28 cellular contexts compared by ENCODE assay signal in the genomic region with DNA sequence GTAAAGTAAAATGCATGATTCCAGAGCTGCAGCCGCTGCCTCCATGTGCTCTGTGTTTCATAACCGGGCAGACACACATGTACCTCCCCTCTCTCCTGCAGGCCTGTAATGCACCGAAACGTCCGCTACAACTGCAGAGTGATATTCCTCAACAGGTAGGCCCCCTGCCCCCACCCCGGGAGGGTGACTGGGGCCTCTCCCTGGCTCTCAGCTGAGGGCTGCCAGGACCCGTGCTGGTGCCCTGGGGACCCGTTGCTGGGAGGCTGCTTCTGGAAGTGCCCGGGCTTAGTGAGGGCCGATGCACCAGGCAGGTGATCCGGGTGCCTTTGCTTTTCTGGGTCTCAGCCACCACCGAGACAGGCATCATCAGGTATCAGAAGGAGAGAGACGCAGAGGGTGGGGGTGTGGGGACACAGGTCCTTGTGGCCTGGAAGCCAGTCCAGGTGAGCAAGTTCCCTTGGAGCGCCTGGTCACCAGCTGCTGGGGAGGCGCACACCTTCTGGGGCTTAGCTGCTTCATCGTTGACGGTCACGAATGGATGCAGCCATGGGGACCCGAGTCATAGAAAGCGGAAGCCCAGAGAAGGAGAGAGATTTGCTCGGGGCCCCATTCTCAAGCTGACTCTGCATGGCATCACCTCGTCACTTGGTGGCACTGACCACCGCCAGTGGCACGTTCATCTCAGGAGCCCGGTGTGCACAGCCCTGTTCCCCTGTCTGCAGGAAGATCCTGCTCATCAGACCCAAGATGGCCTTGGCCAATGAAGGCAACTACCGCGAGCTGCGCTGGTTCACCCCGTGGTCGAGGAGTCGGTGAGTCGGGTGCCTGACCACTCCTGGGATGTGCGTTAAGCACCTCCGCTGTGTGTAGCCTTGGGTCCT. TPM values are rescaled to one million over a fixed set of nuclear protein-coding genes. Genes with fewer than 3 reads are reported as not detected.
A peak's percentile ranks its signal among the peaks of the same experiment; 100 is the strongest.
DNase-seq lines count a peak whose midpoint lies in the region; ATAC-seq, FAIRE-seq and TF ChIP-seq lines count a peak whose summit lies in the region.
"Had no signal": no experiment of that assay in that cellular context is flagged by ENCODE, and none has a peak within 500 bp of the region (broad histone marks: within the 10 kb centered on the region; RNA-seq: fewer than 3 reads in every experiment).

No MANE protein-coding gene starts in this region.

- in situ Hi-C loops in IMR-90 (cut with MboI; ENCODE audit: low sequenced_read_pairs): no loop called here

- dilution Hi-C loops in IMR-90 (cut with HindIII; ENCODE audit: low sequenced_read_pairs, unreplicated experiment): no loop called here

- H3K9me3 ChIP-seq in IMR-90 (ENCODE audit: control insufficient read depth, insufficient read depth, low read length): no peaks in the 10 kb centered on the region
- no peaks in the 10 kb centered on the region for H3K9me3 ChIP-seq in kidney (ENCODE audit: control insufficient read depth in 1 of 2, low read length in 2 of 2)
- H3K9me3 ChIP-seq in sigmoid colon: no peaks in the 10 kb centered on the region
- H3K9me3 ChIP-seq: SK-N-SH had no signal

- H3K79me1 ChIP-seq in IMR-90 (ENCODE audit: low read depth in 1 of 2, low read length in 2 of 2): peaks cover 1 to 4% of the 10 kb centered on the region in 2 experiments; a peak in 2 of 4 replicates

- ATAC-seq in IMR-90 (ENCODE audit: low read depth) (no peak), GM21723 (IDR thresholded peaks at IDR 0.05; ENCODE audit: unreplicated experiment) (no peak)

- TF ChIP-seq CTCF in IMR-90 (conservative IDR thresholded peaks at IDR 0.05; ENCODE audit: low read depth, low read length) (no peak), kidney (IDR thresholded peaks at IDR 0.05; ENCODE audit: borderline replicate concordance, extremely low read depth, insufficient read depth) (no peak), sigmoid colon (IDR thresholded peaks at IDR 0.05) (no peak)

- TF ChIP-seq POLR2A in IMR-90 (IDR thresholded peaks at IDR 0.05; ENCODE audit: low read depth, low read length): no peak
- TF ChIP-seq POLR2A in sigmoid colon (IDR thresholded peaks at IDR 0.05): no peak

- no peaks in the 10 kb centered on the region for H3K4me1 ChIP-seq in IMR-90 (ENCODE audit: control insufficient read depth, insufficient read depth, low read length)
- H3K4me1 ChIP-seq in kidney (ENCODE audit: control insufficient read depth in 1 of 2, insufficient read depth in 1 of 2, low read depth in 1 of 2, low read length in 2 of 2): no peaks in the 10 kb centered on the region
- H3K4me1 ChIP-seq in sigmoid colon: no peaks in the 10 kb centered on the region

- H3K4me3 ChIP-seq in IMR-90 (ENCODE audit: insufficient read depth, low read depth, low read length) (no peak overlapping the region), kidney (ENCODE audit: low read length in 2 of 2) (no peak overlapping the region), sigmoid colon (no peak overlapping the region)
- H3K4me3 ChIP-seq: BLaER1 had no signal

- H3K9ac ChIP-seq in IMR-90 (ENCODE audit: low read depth, low read length): no peak overlapping the region
- H3K9ac ChIP-seq in kidney (ENCODE audit: low read length in 2 of 2): no peak overlapping the region
- H3K9ac ChIP-seq: BLaER1, SK-N-SH had no signal

- H3K23ac ChIP-seq in IMR-90 (ENCODE audit: low read depth, low read length): no peak overlapping the region

- BruUV-seq in IMR-90 (replicated peaks; lab: Mats Ljungman, UMichigan): no TSS peak

- no peak overlapping the region for H2BK20ac ChIP-seq in IMR-90 (ENCODE audit: low read depth, low read length)

- H2BK5ac ChIP-seq in IMR-90 (ENCODE audit: low read depth, low read length, poor library complexity, severe bottlenecking): no peak overlapping the region

- H2AFZ ChIP-seq in IMR-90 (replicated peaks; ENCODE audit: low read length, poor library complexity): no peak overlapping the region

- H3K9me1 ChIP-seq in IMR-90 (ENCODE audit: insufficient read depth, low read length): no peaks in the 10 kb centered on the region

- intact Hi-C loops in IMR-90 (cut with micrococcal nuclease) (no loop called here), kidney (cut with DNase I) (no loop called here), sigmoid colon (cut with DNase I) (no loop called here)

- H2BK120ac ChIP-seq in IMR-90 (ENCODE audit: low read depth, low read length): no peak overlapping the region

- no peak overlapping the region for H4K91ac ChIP-seq in IMR-90 (ENCODE audit: insufficient read depth, low read depth, low read length)

- CTCF ChIA-PET in activated naive CD4-positive, alpha-beta T cell treated with anti-CD3 and anti-CD28 coated beads, Interleukin-2, amount 10 ng/mL, durations not matched to agents 7 days and 5 days (lab: Charles Lee): no interaction called here
- CTCF ChIA-PET in IMR-90 (lab: Yijun Ruan, JAX): no interaction called here

- no peak overlapping the region for H3K18ac ChIP-seq in IMR-90 (ENCODE audit: low read depth, low read length)

- no peak for TF ChIP-seq RAD21 in IMR-90 (IDR thresholded peaks at IDR 0.05; ENCODE audit: low read length)

- no peak overlapping the region for H3K14ac ChIP-seq in IMR-90 (replicated peaks; ENCODE audit: low read depth, low read length)

- H4K5ac ChIP-seq in IMR-90 (ENCODE audit: low read depth, low read length): no peak overlapping the region

- FAIRE-seq in kidney (lab: Jason Lieb, UNC): no peak
- FAIRE-seq: GM12891 had no signal

- POLR2A ChIA-PET in IMR-90 (lab: Charles Lee; ENCODE audit: unreplicated experiment): no interaction called here

- H3K27ac Mint-ChIP-seq in activated naive CD4-positive, alpha-beta T cell treated with anti-CD3 and anti-CD28 coated beads, Interleukin-2, amount 10 ng/mL, durations not matched to agents 7 days and 5 days: no peak overlapping the region
- H3K27ac Mint-ChIP-seq: IgD-negative memory B cell had no signal

- no peaks in the 10 kb centered on the region for H4K20me1 ChIP-seq in IMR-90 (ENCODE audit: insufficient read depth, low read length)

- H3K36me3 ChIP-seq in IMR-90 (ENCODE audit: control insufficient read depth, insufficient read depth, low read length) (peaks cover 48% of the 10 kb centered on the region), kidney (ENCODE audit: control insufficient read depth in 1 of 2, insufficient read depth in 2 of 2, low read length in 2 of 2) (peaks cover 13 to 28% of the 10 kb centered on the region in 2 donors), sigmoid colon (peaks cover 3 to 70% (median 28%) of the 10 kb centered on the region in 4 donors)

- no peaks in the 10 kb centered on the region for H3K9me3 Mint-ChIP-seq in activated naive CD4-positive, alpha-beta T cell treated with anti-CD3 and anti-CD28 coated beads, Interleukin-2, amount 10 ng/mL, durations not matched to agents 7 days and 5 days
- H3K9me3 Mint-ChIP-seq: CD4-positive, alpha-beta memory T cell; IgD-negative memory B cell had no signal

- 97% methylated on average over 19 of the region's 34 CpGs; no CpG with 5 or more reads in 1 of the 2 experiments for WGBS in IMR-90 (ENCODE audit: extremely low coverage in 2 of 2, insufficient read length in 1 of 2), 2 experiments
- 94% methylated on average over 34 of the region's 34 CpGs for WGBS in sigmoid colon, 2 donors

- TF ChIP-seq EP300 in sigmoid colon (IDR thresholded peaks at IDR 0.05): no peak

- H3K4me2 ChIP-seq in IMR-90 (ENCODE audit: low read depth, low read length): no peak overlapping the region
- H3K4me2 ChIP-seq: BLaER1, SK-N-SH had no signal

- peak; percentile 13 for DNase-seq in activated naive CD4-positive, alpha-beta T cell treated with anti-CD3 and anti-CD28 coated beads, Interleukin-2, amount 10 ng/mL, durations not matched to agents 7 days and 5 days
- no peak for DNase-seq in activated naive CD4-positive, alpha-beta T cell (lab: John Stamatoyannopoulos, UW)
- DNase-seq in IMR-90: no peak
- peak; percentile 52 for DNase-seq in kidney
- peak; percentile 49 for DNase-seq in sigmoid colon
- no peak for DNase-seq in iPS-NIHi11 (ENCODE audit: low spot score)
- DNase-seq in DMS114 treated with DMSO at 0.1 percent for 48 hours (lab: John Stamatoyannopoulos, UW; ENCODE audit: unreplicated experiment): no peak
- DNase-seq: ACHN; Caco-2; CD4-positive, alpha-beta memory T cell; DMS 273 treated with DMSO at 0.1 percent for 48 hours; GOT3; HCEC 1CT; Karpas-422; MV-4-11; NCI-H1105 treated with DMSO at 0.1 percent for 48 hours; NCI-H1694; NCI-H2081; NCI-H2171; NCI-H446; NCI-H526; SIG-M5; SK-N-SH had no signal

- H4K8ac ChIP-seq in IMR-90 (ENCODE audit: low read depth in 2 of 2, low read length in 2 of 2): no peak overlapping the region

- no peak overlapping the region for H2AK5ac ChIP-seq in IMR-90 (ENCODE audit: low read depth, low read length)

- H3K27ac ChIP-seq in IMR-90 (ENCODE audit: insufficient read depth, low read length) (no peak overlapping the region), kidney (ENCODE audit: low read depth in 2 of 2, low read length in 2 of 2) (no peak overlapping the region), sigmoid colon (no peak overlapping the region)
- H3K27ac ChIP-seq: 22Rv1, BLaER1 had no signal

- no peaks in the 10 kb centered on the region for H3K27me3 Mint-ChIP-seq in activated naive CD4-positive, alpha-beta T cell treated with anti-CD3 and anti-CD28 coated beads, Interleukin-2, amount 10 ng/mL, durations not matched to agents 7 days and 5 days
- H3K27me3 Mint-ChIP-seq: CD4-positive, alpha-beta memory T cell; IgD-negative memory B cell had no signal

- H3K27me3 ChIP-seq in IMR-90 (ENCODE audit: control insufficient read depth, insufficient read depth, low read length): no peaks in the 10 kb centered on the region
- no peaks in the 10 kb centered on the region for H3K27me3 ChIP-seq in sigmoid colon
- H3K27me3 ChIP-seq: BLaER1 had no signal

- H3K4me1 Mint-ChIP-seq in activated naive CD4-positive, alpha-beta T cell treated with anti-CD3 and anti-CD28 coated beads, Interleukin-2, amount 10 ng/mL, durations not matched to agents 7 days and 5 days: peaks cover 6% of the 10 kb centered on the region

- H2BK15ac ChIP-seq in IMR-90 (ENCODE audit: low read depth, low read length): no peak overlapping the region

- H3K4me3 Mint-ChIP-seq in activated naive CD4-positive, alpha-beta T cell treated with anti-CD3 and anti-CD28 coated beads, Interleukin-2, amount 10 ng/mL, durations not matched to agents 7 days and 5 days: no peak overlapping the region
- H3K4me3 Mint-ChIP-seq: CD4-positive, alpha-beta memory T cell had no signal

- H2AK9ac ChIP-seq in IMR-90 (replicated peaks; ENCODE audit: low read depth, low read length, poor library complexity): peak overlapping the region; percentile 20

- no peak overlapping the region for H3K4ac ChIP-seq in IMR-90 (ENCODE audit: low read depth, low read length)

- no peak overlapping the region for H3K56ac ChIP-seq in IMR-90 (ENCODE audit: extremely low read depth, insufficient read depth, low read length)

- peaks cover 64% of the 10 kb centered on the region for H3K36me3 Mint-ChIP-seq in activated naive CD4-positive, alpha-beta T cell treated with anti-CD3 and anti-CD28 coated beads, Interleukin-2, amount 10 ng/mL, durations not matched to agents 7 days and 5 days

RNA-seq across cellular contexts. Expression of a gene that starts 10.6 kb away (rescaled TPM):
- total RNA-seq in IMR-90 (2012; rRNA removed) (59.2 and 70.4 TPM in 2 replicates), kidney (72.9 TPM), sigmoid colon (10 to 100 TPM; 24.6 to 72.0 (median 38.3) TPM)
- polyA plus RNA-seq in IMR-90 (2012; rRNA removed) (63.7 and 69.5 TPM in 2 replicates), kidney (ENCODE audit: insufficient read depth, low read depth, low replicate concordance) (34.9 TPM), sigmoid colon (100 to 1,000 TPM in 1 of 3 donors, 10 to 100 TPM in 2; 31.8 to 136 (median 42.5) TPM)
- 31.6 and 45.0 TPM in 2 replicates for polyA plus RNA-seq in IMR-90 (2012; cell fraction: cytosol; rRNA removed)
- polyA plus RNA-seq in IMR-90 (2012; cell fraction: nucleus; rRNA removed; ENCODE audit: low replicate concordance): 239 and 302 TPM in 2 replicates

RNA-seq across cellular contexts. Expression of a gene that starts 15.4 kb away (rescaled TPM):
- total RNA-seq in IMR-90 (2012; rRNA removed) (20.0 and 22.0 TPM in 2 replicates), kidney (17.8 TPM), sigmoid colon (1 to 10 TPM; 4.1 to 7.5 (median 5.3) TPM)
- polyA plus RNA-seq in IMR-90 (2012; rRNA removed) (43.2 and 43.3 TPM in 2 replicates), kidney (ENCODE audit: insufficient read depth, low read depth, low replicate concordance) (35.2 TPM), sigmoid colon (10 to 100 TPM in 1 of 3 donors, 1 to 10 TPM in 2; 2.4 to 54.2 (median 8.8) TPM)
- 25.7 and 56.1 TPM in 2 replicates for polyA plus RNA-seq in IMR-90 (2012; cell fraction: cytosol; rRNA removed)
- 22.6 and 38.0 TPM in 2 replicates for polyA plus RNA-seq in IMR-90 (2012; cell fraction: nucleus; rRNA removed; ENCODE audit: low replicate concordance)

Comparison
In these comparisons a context has a peak if more than half of its experiments do, and no peak if none do; other contexts are left out.
1. DNase-seq: peak in activated naive CD4-positive, alpha-beta T cell treated with anti-CD3 and anti-CD28 coated beads, Interleukin-2, amount 10 ng/mL, durations not matched to agents 7 days and 5 days (single experiment), kidney (single experiment) and sigmoid colon (single experiment); none in activated naive CD4-positive, alpha-beta T cell (0 of 4), IMR-90 (single experiment), iPS-NIHi11 (single experiment) and DMS114 treated with DMSO at 0.1 percent for 48 hours (single experiment).